11 cellular contexts compared by ENCODE assay signal in genomic region chr6:30200551-30201281, GRCh38. TPM values are rescaled to one million over a fixed set of nuclear protein-coding genes. Genes with fewer than 3 reads are reported as not detected.
DNase-seq lines count a peak whose midpoint lies in the region; ATAC-seq and TF ChIP-seq lines count a peak whose summit lies in the region.
"Had no signal": no experiment of that assay in that cellular context is flagged by ENCODE, and none has a peak within 500 bp of the region (broad histone marks: within the 10 kb centered on the region; RNA-seq: fewer than 3 reads in every experiment).

No MANE protein-coding gene starts in this region.

- H3K4me1 Mint-ChIP-seq in HFFc6 (ENCODE audit: low read depth) (peaks cover 11% of the 10 kb centered on the region), neural progenitor cell (peaks cover 7% of the 10 kb centered on the region)

- no peaks in the 10 kb centered on the region for H3K27me3 ChIP-seq in OCI-LY3 (ENCODE audit: low read depth, low read length)
- no peaks in the 10 kb centered on the region for H3K27me3 ChIP-seq in adrenal gland
- H3K27me3 ChIP-seq in neural progenitor cell = no peaks in the 10 kb centered on the region

- H3K9ac ChIP-seq in OCI-LY3 (ENCODE audit: low read length) (no peak overlapping the region), neural progenitor cell (no peak overlapping the region)

- H3K36me3 ChIP-seq in OCI-LY3 (replicated peaks; ENCODE audit: low read depth, low read length) (peaks cover 23% of the 10 kb centered on the region), mucosa of descending colon (ENCODE audit: low read depth) (no peaks in the 10 kb centered on the region), adrenal gland (replicated peaks in 1 of 2) (peaks cover 0 to 47% of the 10 kb centered on the region in 2 donors), neural progenitor cell (no peaks in the 10 kb centered on the region)

- H3K4me1 ChIP-seq in OCI-LY3 (ENCODE audit: low read length) = peaks cover 14% of the 10 kb centered on the region
- H3K4me1 ChIP-seq in mucosa of descending colon (ENCODE audit: low read depth) = peaks cover 23% of the 10 kb centered on the region
- H3K4me1 ChIP-seq in adrenal gland (replicated peaks in 1 of 2) = peaks cover 4 to 21% of the 10 kb centered on the region in 2 donors
- peaks cover 3% of the 10 kb centered on the region for H3K4me1 ChIP-seq in neural progenitor cell

- peak overlapping the region; percentile 57 for H3K4me2 ChIP-seq in OCI-LY3 (ENCODE audit: low read length)
- no peak overlapping the region for H3K4me2 ChIP-seq in neural progenitor cell

- no peaks in the 10 kb centered on the region; the same call in 1 of the 2 replicates for H3K27me3 Mint-ChIP-seq in HFFc6 (ENCODE audit: insufficient read depth)
- no peaks in the 10 kb centered on the region for H3K27me3 Mint-ChIP-seq in neural progenitor cell (ENCODE audit: insufficient read depth, low read depth)

- H3K4me3 Mint-ChIP-seq in HFFc6 (no peak overlapping the region), neural progenitor cell (no peak overlapping the region)

- TF ChIP-seq POLR2A in adrenal gland (IDR thresholded peaks at IDR 0.05) = no peak

- intact Hi-C loops in mucosa of descending colon (cut with DNase I, micrococcal nuclease) = no loop called here
- intact Hi-C loops in adrenal gland (cut with DNase I) = no loop called here

- no peaks in the 10 kb centered on the region for H3K9me3 Mint-ChIP-seq in HFFc6
- H3K9me3 Mint-ChIP-seq in neural progenitor cell = no peaks in the 10 kb centered on the region

- no peak overlapping the region for H3K27ac ChIP-seq in OCI-LY3 (ENCODE audit: low read length)
- H3K27ac ChIP-seq in adrenal gland = no peak overlapping the region
- H3K27ac ChIP-seq in neural progenitor cell = no peak overlapping the region
- H3K27ac ChIP-seq: VCaP had no signal

- no peaks in the 10 kb centered on the region for H3K9me3 ChIP-seq in OCI-LY3 (ENCODE audit: insufficient read depth, low read length)
- H3K9me3 ChIP-seq in mucosa of descending colon = no peaks in the 10 kb centered on the region
- H3K9me3 ChIP-seq in adrenal gland (replicated peaks in 1 of 3) = no peaks in the 10 kb centered on the region
- H3K9me3 ChIP-seq in neural progenitor cell (ENCODE audit: low read depth) = no peaks in the 10 kb centered on the region

- H3F3A ChIP-seq in neural progenitor cell (ENCODE audit: low read depth) = no peaks in the 10 kb centered on the region

- H3K36me3 Mint-ChIP-seq in HFFc6 (ENCODE audit: low read depth) (no peaks in the 10 kb centered on the region; the same call in 1 of the 2 replicates), neural progenitor cell (peaks cover 28% of the 10 kb centered on the region)

- H2AFZ ChIP-seq in OCI-LY3 (ENCODE audit: low read depth, low read length) (no peak overlapping the region), neural progenitor cell (replicated peaks) (no peak overlapping the region)

- peaks cover 20% of the 10 kb centered on the region for H3K79me2 ChIP-seq in OCI-LY3 (ENCODE audit: low read length)
- peaks cover 12% of the 10 kb centered on the region for H3K79me2 ChIP-seq in neural progenitor cell (ENCODE audit: low read depth)

- DNase-seq in mucosa of descending colon = no peak
- no peak for DNase-seq in adrenal gland
- DNase-seq in HFFc6 = no peak
- no peak for DNase-seq in neural progenitor cell (ENCODE audit: low spot score)
- DNase-seq: NCI-H1930; stimulated activated CD4-positive, alpha-beta T cell treated with anti-CD3 and anti-CD28 coated beads, Interleukin-2, amount 100 ng/mL, for 48 hours had no signal

- H4K20me1 ChIP-seq in OCI-LY3 (ENCODE audit: insufficient read depth, low read length) = peaks cover 23% of the 10 kb centered on the region
- H4K20me1 ChIP-seq in neural progenitor cell (ENCODE audit: low read depth) = peaks cover 3% of the 10 kb centered on the region

- WGBS in adrenal gland, 4 donors = 71 to 79% (median 75%) methylated on average over 6 of the region's 6 CpGs

- TF ChIP-seq CTCF in OCI-LY3 (IDR thresholded peaks at IDR 0.05; ENCODE audit: low read depth, low read length) = no peak
- no peak for TF ChIP-seq CTCF in mucosa of descending colon (IDR thresholded peaks at IDR 0.05)
- no peak for TF ChIP-seq CTCF in adrenal gland (IDR thresholded peaks at IDR 0.05)
- TF ChIP-seq CTCF in HFFc6 (IDR thresholded peaks at IDR 0.05) = no peak
- TF ChIP-seq CTCF in neural progenitor cell (IDR thresholded peaks at IDR 0.05) = no peak

- ATAC-seq in GM18511 (IDR thresholded peaks at IDR 0.05; ENCODE audit: unreplicated experiment) (peak; percentile 72), HG02642 (IDR thresholded peaks at IDR 0.05; ENCODE audit: poor library complexity, unreplicated experiment) (peak; percentile 54), mucosa of descending colon (peak; percentile 41), GM19397 (IDR thresholded peaks at IDR 0.05; ENCODE audit: unreplicated experiment) (no peak)

- H3K27ac Mint-ChIP-seq in HFFc6 = no peak overlapping the region
- H3K27ac Mint-ChIP-seq in neural progenitor cell = no peak overlapping the region

- H3K4me3 ChIP-seq in OCI-LY3 (ENCODE audit: low read length) (no peak overlapping the region), mucosa of descending colon (no peak overlapping the region), adrenal gland (no peak overlapping the region), neural progenitor cell (no peak overlapping the region)

RNA-seq across cellular contexts. Expression of gene TRIM26, which starts 12.5 kb away (rescaled TPM):
- total RNA-seq in mucosa of descending colon = 10 to 100 TPM; 52.6 to 58.1 (median 53.0) TPM
- 10 to 100 TPM; 32.7 to 49.6 (median 40.7) TPM for total RNA-seq in adrenal gland
- 10 to 100 TPM; 25.8 to 37.3 (median 34.8) TPM for polyA plus RNA-seq in adrenal gland
- total RNA-seq in HFFc6 (2021; fragmentation: NEBNext Ultra II Directional; extraction: Animal tissue kit (Norgen Biotek cat#: 25700)) = 10 to 100 TPM; 29.4 to 34.4 (median 32.2) TPM
- total RNA-seq in neural progenitor cell (ENCODE audit: low replicate concordance) = 8.3 and 20.0 TPM in 2 replicates

RNA-seq across cellular contexts. Expression of gene TRIM15, which starts 37.4 kb away (rescaled TPM):
- 10 to 100 TPM; 37.2 to 73.2 (median 51.4) TPM for total RNA-seq in mucosa of descending colon
- not detected for total RNA-seq in adrenal gland
- not detected for polyA plus RNA-seq in adrenal gland
- total RNA-seq in HFFc6 (2021; fragmentation: NEBNext Ultra II Directional; extraction: Animal tissue kit (Norgen Biotek cat#: 25700)) = not detected
- total RNA-seq in neural progenitor cell (ENCODE audit: low replicate concordance) = not detected in 2 replicates

RNA-seq across cellular contexts. Expression of gene TRIM10, which starts 39.7 kb away (rescaled TPM):
- total RNA-seq in mucosa of descending colon = 1 to 10 TPM; 3.9 to 7.8 (median 5.3) TPM
- not detected for total RNA-seq in adrenal gland
- polyA plus RNA-seq in adrenal gland = not detected
- total RNA-seq in HFFc6 (2021; fragmentation: NEBNext Ultra II Directional; extraction: Animal tissue kit (Norgen Biotek cat#: 25700)) = not detected
- not detected in 2 replicates for total RNA-seq in neural progenitor cell (ENCODE audit: low replicate concordance)

Comparison
In these comparisons a context has a peak if more than half of its experiments do, and no peak if none do; other contexts are left out.
1. RNA of gene TRIM15, which starts 37.4 kb away (total RNA-seq): 37.2 to 73.2 TPM in mucosa of descending colon; not detected in adrenal gland, not detected in HFFc6 and not detected in neural progenitor cell; every median in the first group is over 10 times any median in the second.